22 cellular contexts compared by ENCODE assay signal in the genomic region with DNA sequence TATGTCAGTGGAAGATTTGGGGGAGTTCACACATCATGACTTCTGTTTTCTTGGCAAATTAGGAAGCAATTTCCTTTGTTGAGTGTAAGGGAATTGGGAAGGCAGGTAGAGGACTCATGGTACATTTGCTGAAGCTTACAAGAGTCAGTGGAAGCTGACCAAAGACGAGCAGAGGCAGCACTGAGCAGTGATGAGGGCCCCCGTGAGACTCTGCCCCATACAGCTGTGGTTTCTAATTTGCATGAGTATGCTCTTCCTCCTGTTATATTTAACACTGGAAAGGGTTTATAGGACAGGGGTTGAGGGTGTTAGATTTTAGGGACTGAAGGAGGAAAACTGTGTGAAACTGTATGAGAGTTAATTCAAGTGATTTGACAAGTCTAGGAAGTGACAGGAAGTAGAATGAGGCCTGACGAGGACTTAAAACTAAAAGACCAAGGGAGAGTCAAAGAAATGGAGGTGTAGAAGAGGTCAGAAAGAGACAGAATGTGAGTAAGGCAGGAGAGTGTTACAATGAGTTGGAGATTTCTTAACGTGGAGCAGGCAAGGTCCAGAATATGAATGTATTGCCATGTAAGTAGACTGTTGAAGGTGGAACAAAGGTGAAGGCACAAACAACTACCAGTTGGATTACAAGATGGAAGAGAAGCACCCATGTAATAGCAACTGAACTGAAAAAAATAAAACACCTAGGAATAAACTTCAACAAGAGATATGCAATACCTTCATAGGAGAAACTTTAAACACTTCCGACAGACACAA. TPM values are rescaled to one million over a fixed set of nuclear protein-coding genes. Genes with fewer than 3 reads are reported as not detected.
DNase-seq lines count a peak whose midpoint lies in the region; ATAC-seq, FAIRE-seq and TF ChIP-seq lines count a peak whose summit lies in the region.
"Had no signal": no experiment of that assay in that cellular context is flagged by ENCODE, and none has a peak within 500 bp of the region (broad histone marks: within the 10 kb centered on the region; RNA-seq: fewer than 3 reads in every experiment).

No MANE protein-coding gene starts in this region.

- H3K9me3 ChIP-seq in Loucy (ENCODE audit: insufficient read depth, low read depth, low read length) (no peaks in the 10 kb centered on the region), aorta (ENCODE audit: control insufficient read depth, low read length) (peaks cover 1% of the 10 kb centered on the region)
- H3K9me3 ChIP-seq: Caco-2, HAP-1 had no signal

- DNase-seq in GM12891 (ENCODE audit: insufficient read length, low spot score): no peak
- peak; percentile 29 for DNase-seq in germinal center (ENCODE audit: low spot score)
- DNase-seq in Right ventricle myocardium superior: no peak
- no peak for DNase-seq in activated effector memory CD4-positive, alpha-beta T cell treated with Interleukin-2 at 50 U/mL for 16 hours
- DNase-seq in urothelium cell line (ENCODE audit: low spot score): no peak
- DNase-seq in aorta: no peak
- DNase-seq: Caco-2; CD4-positive, CD25-positive, alpha-beta regulatory T cell; CD8-positive, alpha-beta T cell; DMS153; DND-41; EL; GDM1; GOT3; HFFc6 had no signal

- no peaks in the 10 kb centered on the region for H3K9me2 ChIP-seq in Loucy (replicated peaks; ENCODE audit: low read depth, low read length)

- peak overlapping the region; percentile 84 for H3K4me2 ChIP-seq in Loucy (ENCODE audit: low read depth, low read length, poor library complexity, severe bottlenecking)

- H3K27ac ChIP-seq in aorta (ENCODE audit: low read depth in 1 of 2, low read length in 2 of 2): no peak overlapping the region
- H3K27ac ChIP-seq: C4-2B had no signal

- H3K36me3 ChIP-seq in Loucy (ENCODE audit: insufficient read depth, low read length) (no peaks in the 10 kb centered on the region), aorta (ENCODE audit: control insufficient read depth in 1 of 2, insufficient read depth in 2 of 2, low read length in 1 of 2) (peaks cover 0 to 2% of the 10 kb centered on the region in 2 donors)
- H3K36me3 ChIP-seq: HAP-1 had no signal

- H3K79me2 ChIP-seq in Loucy (ENCODE audit: insufficient read depth, low read length): peaks cover 24% of the 10 kb centered on the region

- H3K27me3 ChIP-seq in Loucy (ENCODE audit: insufficient read depth, low read length, poor library complexity, severe bottlenecking) (no peaks in the 10 kb centered on the region), aorta (ENCODE audit: control insufficient read depth in 1 of 2, insufficient read depth in 2 of 2, low read length in 1 of 2) (no peaks in the 10 kb centered on the region)

- H3K4me3 ChIP-seq in Loucy (ENCODE audit: low read length, poor library complexity, severe bottlenecking) (peak overlapping the region; percentile 67), aorta (ENCODE audit: low read length in 2 of 2) (no peak overlapping the region)
- H3K4me3 ChIP-seq: GM12878, HAP-1 had no signal

- FAIRE-seq in GM12891 (lab: Jason Lieb, UNC) (no peak), urothelium cell line (lab: Jason Lieb, UNC) (no peak)
- FAIRE-seq: GM12878, GM18507, H54 had no signal

- H3F3A ChIP-seq in Loucy (ENCODE audit: low read depth): peaks cover 7% of the 10 kb centered on the region

- TF ChIP-seq POLR2A in GM12891 (IDR thresholded peaks at IDR 0.05; ENCODE audit: low read depth, low read length) (peak; percentile 36; the same call in 1 of the 2 replicates), Raji (IDR thresholded peaks at IDR 0.05; ENCODE audit: insufficient read depth, low read depth, low read length) (peak; percentile 57; the same call in 1 of the 2 replicates)

- H2AFZ ChIP-seq in Loucy (ENCODE audit: low read length): no peak overlapping the region

- peak overlapping the region; percentile 88 for H3K9ac ChIP-seq in Loucy (ENCODE audit: low read depth, low read length, poor library complexity, severe bottlenecking)

- intact Hi-C loops in Right ventricle myocardium superior (cut with DNase I): no loop called here
- intact Hi-C loops in aorta (cut with DNase I): no loop called here

- no peak for TF ChIP-seq CTCF in Loucy (conservative IDR thresholded peaks at IDR 0.05; ENCODE audit: low read length)

- 88 to 90% methylated on average over 5 of the region's 5 CpGs for WGBS in aorta, 2 donors

- H3K4me1 ChIP-seq in Loucy (ENCODE audit: insufficient read depth, low read length, poor library complexity, severe bottlenecking) (peaks cover 55% of the 10 kb centered on the region), aorta (ENCODE audit: control insufficient read depth in 1 of 2, insufficient read depth in 2 of 2, low read length in 2 of 2) (no peaks in the 10 kb centered on the region)
- H3K4me1 ChIP-seq: Caco-2, HAP-1 had no signal

- ATAC-seq in Right ventricle myocardium superior (ENCODE audit: poor library complexity): no peak
- no peak for ATAC-seq in aorta (ENCODE audit: low FRiP score)
- ATAC-seq: CD8-positive, alpha-beta T cell; GM12878 had no signal

- no peaks in the 10 kb centered on the region for H4K20me1 ChIP-seq in Loucy (ENCODE audit: insufficient read depth, low read length, poor library complexity, severe bottlenecking)

TF ChIP-seq in GM12891, 5 proteins besides CTCF, POLR2A, EP300 and RAD21:
- TF ChIP-seq PAX5 (IDR thresholded peaks at IDR 0.05; ENCODE audit: insufficient read depth, low read length, severe bottlenecking) (no peak), TAF1 (IDR thresholded peaks at IDR 0.05; ENCODE audit: low read depth, low read length) (no peak), POLR2AphosphoS5 (IDR thresholded peaks at IDR 0.05; ENCODE audit: low read depth, low read length) (peak; percentile 42; the same call in 1 of the 2 replicates), SPI1 (IDR thresholded peaks at IDR 0.05; ENCODE audit: low read depth, low read length) (no peak), POU2F2 (IDR thresholded peaks at IDR 0.05; ENCODE audit: low read depth, low read length) (no peak)

RNA-seq across cellular contexts. Expression of a gene that starts 23.5 kb away (rescaled TPM):
- polyA plus RNA-seq in GM12891 (2012; ENCODE audit: low read depth, missing spikeins): 18.3 TPM
- total RNA-seq in Right ventricle myocardium superior (21.0 TPM), aorta (1 to 10 TPM; 8.6 to 9.0 TPM)
- 1 to 10 TPM; 7.9 to 9.4 TPM for polyA plus RNA-seq in aorta

RNA-seq across cellular contexts. Expression of a gene that starts 36.2 kb away (rescaled TPM):
- polyA plus RNA-seq in GM12891 (2012; ENCODE audit: low read depth, missing spikeins): 24.7 TPM
- total RNA-seq in Right ventricle myocardium superior: 334 TPM
- 10 to 100 TPM; 40.9 to 47.8 TPM for total RNA-seq in aorta
- 10 to 100 TPM; 34.3 to 53.1 TPM for polyA plus RNA-seq in aorta

RNA-seq across cellular contexts. Expression of a gene that starts 40.9 kb away (rescaled TPM):
- polyA plus RNA-seq in GM12891 (2012; ENCODE audit: low read depth, missing spikeins): 0.82 TPM
- total RNA-seq in Right ventricle myocardium superior: 2.6 TPM
- 1 to 10 TPM; 2.6 to 4.8 TPM for total RNA-seq in aorta
- 1 to 10 TPM; 1.1 to 1.4 TPM for polyA plus RNA-seq in aorta
